In the genomic region with DNA sequence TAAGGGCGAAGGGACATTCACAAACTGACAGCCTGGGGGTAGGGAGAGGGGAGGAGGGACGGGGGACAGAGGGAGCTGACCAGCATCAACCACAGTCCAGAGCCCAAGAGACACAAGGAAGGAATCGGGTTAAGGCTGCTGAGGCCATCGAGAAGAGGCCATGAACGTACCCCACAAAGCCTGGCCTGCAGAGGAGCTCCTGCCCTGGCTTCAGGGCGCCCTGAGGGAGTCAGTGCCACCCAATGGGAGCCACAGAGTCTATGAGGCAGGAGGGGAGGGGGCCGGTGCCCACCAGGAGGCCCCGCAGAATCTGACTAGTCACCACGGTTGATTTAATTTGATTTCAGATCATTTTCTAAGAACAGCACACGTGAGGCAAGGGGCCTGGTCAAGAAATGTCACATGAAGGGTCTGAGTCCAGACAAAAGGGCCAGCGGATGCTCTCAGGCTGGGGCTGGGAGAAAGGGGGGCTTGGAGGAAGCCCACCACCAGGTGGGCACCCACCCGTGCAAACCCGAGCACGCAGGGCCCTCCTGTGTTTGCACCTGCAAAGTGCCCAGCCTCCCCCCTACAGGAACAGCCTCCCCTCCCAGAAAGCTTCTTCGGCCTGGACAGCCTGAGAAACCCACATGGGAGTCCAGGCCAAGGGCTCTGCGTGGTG, we compare ENCODE assay signal across 14 cellular contexts. TPM values are rescaled to one million over a fixed set of nuclear protein-coding genes. Genes with fewer than 3 reads are reported as not detected.
A peak's percentile ranks its signal among the peaks of the same experiment; 100 is the strongest.
DNase-seq lines count a peak whose midpoint lies in the region; ATAC-seq and TF ChIP-seq lines count a peak whose summit lies in the region.
"Had no signal": no experiment of that assay in that cellular context is flagged by ENCODE, and none has a peak within 500 bp of the region (broad histone marks: within the 10 kb centered on the region; RNA-seq: fewer than 3 reads in every experiment).

No MANE protein-coding gene starts in this region.

- no peak overlapping the region for H3K4me3 ChIP-seq in H7 (ENCODE audit: insufficient read depth, low read depth, low read length)
- no peak overlapping the region for H3K4me3 ChIP-seq in right cardiac atrium (ENCODE audit: low read length)
- H3K4me3 ChIP-seq in sigmoid colon = no peak overlapping the region
- H3K4me3 ChIP-seq: HAP-1 had no signal

- no peak for TF ChIP-seq POLR2A in sigmoid colon (IDR thresholded peaks at IDR 0.05)

- no peak for ATAC-seq in activated B cell treated with CpG ODN at 0.5 μM for 24 hours (ENCODE audit: low read depth)
- ATAC-seq in right cardiac atrium = no peak
- no peak for ATAC-seq in HG03460 (IDR thresholded peaks at IDR 0.05; ENCODE audit: unreplicated experiment)

- H3K27ac Mint-ChIP-seq in activated B cell treated with CpG ODN at 0.5 μM for 24 hours (no peak overlapping the region), Calu3 (ENCODE audit: unreplicated experiment) (no peak overlapping the region)

- H3K4me1 ChIP-seq in right cardiac atrium (ENCODE audit: control insufficient read depth, insufficient read depth, low read length) (peaks cover 11% of the 10 kb centered on the region), sigmoid colon (no peaks in the 10 kb centered on the region)
- H3K4me1 ChIP-seq: HAP-1 had no signal

- H3K9me3 ChIP-seq in right cardiac atrium (ENCODE audit: control insufficient read depth, low read length) (no peaks in the 10 kb centered on the region), sigmoid colon (no peaks in the 10 kb centered on the region)
- H3K9me3 ChIP-seq: HAP-1 had no signal

- no peak for TF ChIP-seq EP300 in sigmoid colon (IDR thresholded peaks at IDR 0.05)

- intact Hi-C loops in activated B cell treated with CpG ODN at 0.5 μM for 24 hours (cut with micrococcal nuclease) (no loop called here), right cardiac atrium (cut with DNase I) (no loop called here), sigmoid colon (cut with DNase I) (no loop called here), Calu3 (cut with micrococcal nuclease; ENCODE audit: unreplicated experiment) (no loop called here)

- no peaks in the 10 kb centered on the region for H3K36me3 Mint-ChIP-seq in activated B cell treated with CpG ODN at 0.5 μM for 24 hours (ENCODE audit: low read depth)
- H3K36me3 Mint-ChIP-seq in Calu3 (ENCODE audit: insufficient read depth, unreplicated experiment) = no peaks in the 10 kb centered on the region

- H3K4me3 Mint-ChIP-seq in activated B cell treated with CpG ODN at 0.5 μM for 24 hours (no peak overlapping the region), Calu3 (ENCODE audit: low read depth, unreplicated experiment) (no peak overlapping the region)
- H3K4me3 Mint-ChIP-seq: neural crest cell had no signal

- CTCF ChIA-PET in activated B cell treated with CpG ODN at 0.5 μM for 24 hours (lab: Charles Lee) = no interaction called here
- CTCF ChIA-PET in Calu3 (lab: Charles Lee) = no interaction called here

- H3K27me3 ChIP-seq in H7 (ENCODE audit: control insufficient read depth, insufficient read depth, low read length) = no peaks in the 10 kb centered on the region
- H3K27me3 ChIP-seq in right cardiac atrium (ENCODE audit: control insufficient read depth, insufficient read depth) = no peaks in the 10 kb centered on the region
- H3K27me3 ChIP-seq in sigmoid colon = no peaks in the 10 kb centered on the region

- BruUV-seq in Calu3 (replicated peaks; lab: Mats Ljungman, UMichigan) = no TSS peak

- WGBS in right cardiac atrium = 81% methylated on average over 16 of the region's 16 CpGs
- WGBS in sigmoid colon, 2 donors = 81 to 86% methylated on average over 16 of the region's 16 CpGs

- peak; percentile 44 for DNase-seq in H7
- DNase-seq in activated B cell treated with CpG ODN at 0.5 μM for 24 hours = peak; percentile 9
- DNase-seq in right cardiac atrium = peak in 2 of 3 donors; percentile 4 to 32
- DNase-seq in sigmoid colon = peak; percentile 33
- no peak for DNase-seq in SIG-M5 treated with dmso at 0.1 percent for 504 hours (lab: John Stamatoyannopoulos, UW; ENCODE audit: unreplicated experiment)
- DNase-seq in Calu3 = no peak
- DNase-seq: DND-41; mammary epithelial cell; NCI-H1436; stimulated activated CD4-positive, alpha-beta T cell treated with anti-CD3 and anti-CD28 coated beads, Interleukin-12 subunit alpha, Interleukin-12 subunit beta, amount 100 ng/mL, for 4 hours had no signal

- H3K9me3 Mint-ChIP-seq in activated B cell treated with CpG ODN at 0.5 μM for 24 hours (no peaks in the 10 kb centered on the region), Calu3 (ENCODE audit: low read depth, unreplicated experiment) (no peaks in the 10 kb centered on the region)
- H3K9me3 Mint-ChIP-seq: neural crest cell had no signal

- peaks cover 8% of the 10 kb centered on the region for H3K4me1 Mint-ChIP-seq in activated B cell treated with CpG ODN at 0.5 μM for 24 hours
- H3K4me1 Mint-ChIP-seq in Calu3 (ENCODE audit: low read depth, unreplicated experiment) = no peaks in the 10 kb centered on the region

- H3K36me3 ChIP-seq in H7 (replicated peaks; ENCODE audit: control insufficient read depth, insufficient read depth, low read length) = no peaks in the 10 kb centered on the region
- no peaks in the 10 kb centered on the region for H3K36me3 ChIP-seq in sigmoid colon
- H3K36me3 ChIP-seq: HAP-1 had no signal

- H3K27ac ChIP-seq in right cardiac atrium (ENCODE audit: low read length) = no peak overlapping the region
- H3K27ac ChIP-seq in sigmoid colon = no peak overlapping the region

- TF ChIP-seq CTCF in activated B cell treated with CpG ODN at 0.5 μM for 24 hours (IDR thresholded peaks at IDR 0.05) = no peak
- TF ChIP-seq CTCF in sigmoid colon (IDR thresholded peaks at IDR 0.05) = no peak
- no peak for TF ChIP-seq CTCF in Calu3 (IDR thresholded peaks at IDR 0.05; ENCODE audit: unreplicated experiment)

- H3K27me3 Mint-ChIP-seq in activated B cell treated with CpG ODN at 0.5 μM for 24 hours (peaks cover 3% of the 10 kb centered on the region), Calu3 (ENCODE audit: unreplicated experiment) (peaks cover 94% of the 10 kb centered on the region)

- POLR2A ChIA-PET in activated B cell treated with CpG ODN at 0.5 μM for 24 hours (lab: Charles Lee) = interaction anchor here (0.7 kb wide), 1 partner anchor 188 kb away, joined by 4 read pairs; no protein-coding TSS in a partner anchor

RNA-seq across cellular contexts. Expression of a gene that starts 40.4 kb away (rescaled TPM):
- total RNA-seq in H7 (2014; rRNA removed; shearing (Covaris generic)) = 0.31 TPM in 1 of 2 replicates, not detected in the other
- total RNA-seq in activated B cell treated with CpG ODN at 0.5 μM for 24 hours = 0.17 and 0.58 TPM in 2 replicates
- 100 to 1,000 TPM in 2 of 4 donors, 10 to 100 TPM in 2; 79.7 to 134 (median 106) TPM for total RNA-seq in right cardiac atrium
- polyA plus RNA-seq in right cardiac atrium = 105 TPM
- total RNA-seq in sigmoid colon = 1 to 10 TPM in 3 of 4 donors, under 1 TPM in 1; 0.83 to 3.2 (median 1.9) TPM
- 1 to 10 TPM in 1 of 3 donors, under 1 TPM in 1, not detected in 1; 0.23 to 1.2 TPM for polyA plus RNA-seq in sigmoid colon
- total RNA-seq in Calu3 (2022) = 0.12 TPM in 1 of 2 replicates, not detected in the other
- total RNA-seq: T-helper 1 cell treated with Interleukin-12 subunit alpha and Interleukin-12 subunit beta and Interleukin-4 antibody, amounts not matched to agents 30 ng/mL and 1 ng/mL, for 36 hours had no signal

Comparison
In these comparisons a context has a peak if more than half of its experiments do, and no peak if none do; other contexts are left out.
1. DNase-seq: peak in H7 (single experiment), activated B cell treated with CpG ODN at 0.5 μM for 24 hours (single experiment), right cardiac atrium (2 of 3) and sigmoid colon (single experiment); none in SIG-M5 treated with dmso at 0.1 percent for 504 hours (single experiment) and Calu3 (single experiment).
2. RNA of a gene that starts 40.4 kb away (total RNA-seq): 79.7 to 134 TPM in right cardiac atrium; 0.83 to 3.2 TPM in sigmoid colon, 0.17 to 0.58 TPM in activated B cell treated with CpG ODN at 0.5 μM for 24 hours, 0.31 TPM in H7 and 0.12 TPM in Calu3; every median in the first group is over 10 times any median in the second.